ENCODE assay signal across 7 cellular contexts in genomic region chr17:78924481-78925151, GRCh38. TPM values are rescaled to one million over a fixed set of nuclear protein-coding genes. Genes with fewer than 3 reads are reported as not detected.
DNase-seq lines count a peak whose midpoint lies in the region; ATAC-seq and TF ChIP-seq lines count a peak whose summit lies in the region.

No MANE protein-coding gene starts in this region.

- peaks cover 0 to 5% of the 10 kb centered on the region in 2 experiments; a peak in 2 of 4 replicates for H3K36me3 ChIP-seq in HCT116 (ENCODE audit: control insufficient read depth in 1 of 2, insufficient read depth in 2 of 2, low read length in 2 of 2)
- no peaks in the 10 kb centered on the region for H3K36me3 ChIP-seq in parathyroid adenoma (ENCODE audit: control insufficient read depth, insufficient read depth, low read length)

- H3K9me3 ChIP-seq in HCT116 (ENCODE audit: control insufficient read depth in 1 of 2, insufficient read depth in 1 of 2, low read depth in 1 of 2, low read length in 2 of 2) (no peaks in the 10 kb centered on the region), parathyroid adenoma (ENCODE audit: control insufficient read depth, low read length) (no peaks in the 10 kb centered on the region)

- TF ChIP-seq CTCF in HCT116 (IDR thresholded peaks at IDR 0.05 in 2 of 3, conservative IDR thresholded peaks at IDR 0.05 in 1 of 3; ENCODE audit: borderline replicate concordance in 1 of 3, insufficient read depth in 1 of 3, low read depth in 2 of 3, low read length in 2 of 3) = no peak
- no peak for TF ChIP-seq CTCF in foreskin fibroblast (IDR thresholded peaks at IDR 0.05; ENCODE audit: low read depth, low read length)
- no peak for TF ChIP-seq CTCF in parathyroid adenoma (IDR thresholded peaks at IDR 0.05)

- peak overlapping the region; percentile 23; the same call in 1 of the 2 replicates for H3K27ac ChIP-seq in HCT116 (ENCODE audit: low read depth, low read length)
- H3K27ac ChIP-seq in parathyroid adenoma = no peak overlapping the region

- peak overlapping the region; percentile 99 for H3K4me2 ChIP-seq in HCT116 (ENCODE audit: low read length)
- peak overlapping the region; percentile 92 for H3K4me2 ChIP-seq in parathyroid adenoma (ENCODE audit: low read length)

- peak overlapping the region; percentile 71 to 76 for H3K4me3 ChIP-seq in HCT116 (replicated peaks in 1 of 2; ENCODE audit: low read depth in 1 of 2, low read length in 2 of 2)
- peak overlapping the region; percentile 91 to 93 for H3K4me3 ChIP-seq in foreskin fibroblast (ENCODE audit: low read depth in 1 of 2, low read length in 2 of 2)
- H3K4me3 ChIP-seq in parathyroid adenoma (ENCODE audit: low read depth, low read length) = peak overlapping the region; percentile 61

- H2AFZ ChIP-seq in HCT116 (ENCODE audit: low read depth, low read length, poor library complexity, severe bottlenecking) = no peak overlapping the region
- H2AFZ ChIP-seq in parathyroid adenoma = peak overlapping the region; percentile 41

- DNase-seq in HCT116 (ENCODE audit: low read depth, low spot score) = no peak
- DNase-seq in foreskin fibroblast = peak in 1 of 2 donors; percentile 53
- DNase-seq in NK-92 (lab: John Stamatoyannopoulos, UW; ENCODE audit: unreplicated experiment) = no peak

- peaks cover 15 to 45% of the 10 kb centered on the region in 2 experiments for H3K4me1 ChIP-seq in HCT116 (ENCODE audit: control insufficient read depth in 1 of 2, insufficient read depth in 2 of 2, low read length in 2 of 2)
- peaks cover 7% of the 10 kb centered on the region for H3K4me1 ChIP-seq in parathyroid adenoma

- TF ChIP-seq POLR2A in HCT116 (IDR thresholded peaks at IDR 0.05; ENCODE audit: borderline replicate concordance, extremely low read depth, insufficient read depth, insufficient read length) = no peak

- H3K9me2 ChIP-seq in HCT116 (ENCODE audit: insufficient read depth) = no peaks in the 10 kb centered on the region

- BruUV-seq in HCT116 (replicated peaks; lab: Mats Ljungman, UMichigan) = no TSS peak

- POLR2A ChIA-PET in HCT116 (lab: Charles Lee) = interaction anchor here (0.6 to 1.6 kb wide), 4 partner anchors 9 to 26 kb away, joined by 3 to 4 read pairs (median 4); no protein-coding TSS in a partner anchor

- peak overlapping the region; percentile 72 for H3K9ac ChIP-seq in HCT116 (ENCODE audit: low read length)
- H3K9ac ChIP-seq in parathyroid adenoma = no peak overlapping the region

- CTCF ChIA-PET in HCT116 (lab: Charles Lee) = interaction anchor here (1.5 kb wide), 1 partner anchor 47 kb away, joined by 5 read pairs; no protein-coding TSS in a partner anchor

- RAD21 ChIA-PET in HCT116 (lab: Charles Lee; ENCODE audit: low non-redundant PET in 1 of 2, low total read pairs in 2 of 2, uncharacterized antibody in 2 of 2, unreplicated experiment in 2 of 2) = no interaction called here

- H4K20me1 ChIP-seq in HCT116 (ENCODE audit: insufficient read depth) = no peaks in the 10 kb centered on the region

- intact Hi-C loops in HCT116 (cut with micrococcal nuclease) = loop anchor here (5.0 kb wide), 1 partner anchor 57 kb away; no protein-coding TSS in a partner anchor

- peak; percentile 18 for ATAC-seq in HCT116
- peak; percentile 30 for ATAC-seq in SK-N-SH treated with all-trans-retinoic acid at 6 μM for 48 hours
- no peak for ATAC-seq in GM21447 (IDR thresholded peaks at IDR 0.05; ENCODE audit: unreplicated experiment)
- no peak for ATAC-seq in HG03442 (IDR thresholded peaks at IDR 0.05; ENCODE audit: unreplicated experiment)

- H3K79me2 ChIP-seq in HCT116 (ENCODE audit: insufficient read depth, low read length) (peaks cover 38% of the 10 kb centered on the region; the same call in 1 of the 2 replicates), parathyroid adenoma (no peaks in the 10 kb centered on the region)

- H3K27me3 ChIP-seq in HCT116 (ENCODE audit: insufficient read depth, low read length) = no peaks in the 10 kb centered on the region
- H3K27me3 ChIP-seq in parathyroid adenoma (ENCODE audit: control insufficient read depth, insufficient read depth, low read length) = no peaks in the 10 kb centered on the region

- TF ChIP-seq RAD21 in HCT116 (IDR thresholded peaks at IDR 0.05; ENCODE audit: low read depth) = no peak

TF ChIP-seq in HCT116, 20 proteins besides CTCF, POLR2A, EP300 and RAD21:
- no peak for TF ChIP-seq POLR2AphosphoS5 (IDR thresholded peaks at IDR 0.05; ENCODE audit: low read depth, low read length)
- TF ChIP-seq EGR1 (IDR thresholded peaks at IDR 0.05; ENCODE audit: low read depth) = no peak
- TF ChIP-seq MAX (IDR thresholded peaks at IDR 0.05) = peak; percentile 12; the same call in 1 of the 2 replicates

TF ChIP-seq in SK-N-SH treated with all-trans-retinoic acid at 6 μM for 48 hours, 23 proteins besides CTCF, POLR2A, EP300 and RAD21:
- TF ChIP-seq ESRRG (CRISPR knock-in tag; IDR thresholded peaks at IDR 0.05) = no peak
- no peak for TF ChIP-seq POU6F1 (CRISPR knock-in tag; IDR thresholded peaks at IDR 0.05; ENCODE audit: borderline replicate concordance, low read depth)
- no peak for TF ChIP-seq TSHZ2 (CRISPR knock-in tag; IDR thresholded peaks at IDR 0.05)
- TF ChIP-seq ZNF70 (CRISPR knock-in tag; IDR thresholded peaks at IDR 0.05) = no peak
- no peak for TF ChIP-seq CSRNP3 (CRISPR knock-in tag; IDR thresholded peaks at IDR 0.05)
- TF ChIP-seq PPARA (CRISPR knock-in tag; IDR thresholded peaks at IDR 0.05; ENCODE audit: borderline replicate concordance) = no peak

RNA-seq across cellular contexts. Expression of gene TIMP2, which starts 0.6 kb away (rescaled TPM):
- 64.8 TPM for total RNA-seq in HCT116 (2021; ENCODE audit: unreplicated experiment)
- 42.7 and 52.9 TPM in 2 replicates for polyA plus RNA-seq in HCT116 (2012)

RNA-seq across cellular contexts. Expression of gene CEP295NL, which starts 21.6 kb away (rescaled TPM):
- total RNA-seq in HCT116 (2021; ENCODE audit: unreplicated experiment) = 1.9 TPM
- 0.13 and 0.22 TPM in 2 replicates for polyA plus RNA-seq in HCT116 (2012)

RNA-seq across cellular contexts. Expression of gene LGALS3BP, which starts 55.1 kb away (rescaled TPM):
- 389 TPM for total RNA-seq in HCT116 (2021; ENCODE audit: unreplicated experiment)
- polyA plus RNA-seq in HCT116 (2012) = 454 and 562 TPM in 2 replicates

Comparison
In these comparisons a context has a peak if more than half of its experiments do, and no peak if none do; other contexts are left out.
1. ATAC-seq: peak in HCT116 (single experiment) and SK-N-SH treated with all-trans-retinoic acid at 6 μM for 48 hours (single experiment); none in GM21447 (single experiment) and HG03442 (single experiment).
2. Peak in every context shown above with its lines, with median percentiles within 50 percentile points of each other: H3K4me3 ChIP-seq.